Comparison of ENCODE assay signal across 8 cellular contexts in the genomic region with DNA sequence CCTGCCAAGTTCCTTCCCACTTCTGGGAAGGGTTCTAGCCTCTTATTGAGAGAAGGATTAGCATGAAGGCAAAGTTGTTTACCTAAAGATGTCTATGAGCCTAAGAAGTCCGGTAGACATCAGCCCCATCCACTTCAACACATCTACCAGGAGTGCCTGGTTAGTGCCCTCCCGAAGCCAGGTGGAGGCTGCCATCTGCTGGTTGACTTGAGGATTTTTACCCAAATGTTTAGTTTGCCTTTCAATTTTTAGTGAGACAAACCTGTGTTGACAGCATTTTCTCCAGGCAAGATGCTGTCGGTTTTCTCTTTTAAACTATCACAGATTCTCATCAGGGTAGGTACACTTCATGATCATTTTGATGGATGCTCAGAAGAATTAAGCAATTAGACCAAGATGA.
DNase-seq lines count a peak whose midpoint lies in the region; ATAC-seq, FAIRE-seq and TF ChIP-seq lines count a peak whose summit lies in the region.

No MANE protein-coding gene starts in this region.

- POLR2A ChIA-PET in IMR-90 (lab: Charles Lee; ENCODE audit: unreplicated experiment) = no interaction called here
- POLR2A ChIA-PET in naive thymus-derived CD4-positive, alpha-beta T cell (lab: Charles Lee) = interaction anchor here (0.6 to 1.7 kb wide), 2 partner anchors 276 to 333 kb away, joined by 4 to 5 read pairs; a partner anchor contains a TSS

- H2BK20ac ChIP-seq in IMR-90 (ENCODE audit: low read depth, low read length) = peak overlapping the region; percentile 47; the same call in 1 of the 2 replicates

- no peak overlapping the region for H3K56ac ChIP-seq in IMR-90 (ENCODE audit: extremely low read depth, insufficient read depth, low read length)

- H3K36me3 ChIP-seq in IMR-90 (ENCODE audit: control insufficient read depth, insufficient read depth, low read length) (no peaks in the 10 kb centered on the region), OCI-LY3 (replicated peaks; ENCODE audit: low read depth, low read length) (no peaks in the 10 kb centered on the region)
- no peaks in the 10 kb centered on the region for H3K36me3 ChIP-seq in naive thymus-derived CD4-positive, alpha-beta T cell (ENCODE audit: control insufficient read depth in 2 of 3, insufficient read depth in 3 of 3, low read length in 3 of 3)

- no peak overlapping the region for H2BK120ac ChIP-seq in IMR-90 (ENCODE audit: low read depth, low read length)

- H3K9ac ChIP-seq in IMR-90 (ENCODE audit: low read depth, low read length) (no peak overlapping the region), OCI-LY3 (ENCODE audit: low read length) (no peak overlapping the region)

- H4K5ac ChIP-seq in IMR-90 (ENCODE audit: low read depth, low read length) = no peak overlapping the region

- no CpG with 5 or more reads among the region's 3 CpGs for WGBS in IMR-90 (ENCODE audit: extremely low coverage in 2 of 2, insufficient read length in 1 of 2), 2 experiments

- H3K4me1 ChIP-seq in IMR-90 (ENCODE audit: control insufficient read depth, insufficient read depth, low read length) (peaks cover 10% of the 10 kb centered on the region), OCI-LY3 (ENCODE audit: low read length) (peaks cover 13% of the 10 kb centered on the region)
- peaks cover 0 to 4% of the 10 kb centered on the region in 2 donors for H3K4me1 ChIP-seq in naive thymus-derived CD4-positive, alpha-beta T cell (ENCODE audit: control insufficient read depth in 2 of 2, insufficient read depth in 2 of 2, low read length in 2 of 2)

- no peak overlapping the region for H4K8ac ChIP-seq in IMR-90 (ENCODE audit: low read depth in 2 of 2, low read length in 2 of 2)

- H3K36me3 Mint-ChIP-seq in naive thymus-derived CD4-positive, alpha-beta T cell = peaks cover 0 to 15% (median 0%) of the 10 kb centered on the region in 5 donors

- FAIRE-seq in A204.1 (lab: Jason Lieb, UNC) = peak; percentile 11

- intact Hi-C loops in IMR-90 (cut with micrococcal nuclease) = loop anchor here (1.0 to 10.0 kb wide), 6 partner anchors 103 to 579 kb away; no protein-coding TSS in a partner anchor
- intact Hi-C loops in naive thymus-derived CD4-positive, alpha-beta T cell (cut with micrococcal nuclease) = loop anchor here (1.0 to 10.0 kb wide), 16 partner anchors 23 to 1651 kb away; a partner anchor contains a TSS

- DNase-seq in IMR-90 (peak; percentile 82), activated T-cell treated with anti-CD3 and anti-CD28 coated beads for 1 hour (ENCODE audit: low read depth) (peak; percentile 72)
- peak; percentile 57 to 84 (median 79) for DNase-seq in naive thymus-derived CD4-positive, alpha-beta T cell
- peak; percentile 57 to 67 for DNase-seq in stimulated activated CD8-positive, alpha-beta memory T cell treated with anti-CD3 and anti-CD28 coated beads, Interleukin-7, amount 100 ng/mL, for 4 hours (ENCODE audit: low read depth in 2 of 2)

- no peak overlapping the region for H3K4me2 ChIP-seq in IMR-90 (ENCODE audit: low read depth, low read length)
- no peak overlapping the region; the same call in 1 of the 2 replicates for H3K4me2 ChIP-seq in OCI-LY3 (ENCODE audit: low read length)

- H2AFZ ChIP-seq in IMR-90 (replicated peaks; ENCODE audit: low read length, poor library complexity) (no peak overlapping the region), OCI-LY3 (ENCODE audit: low read depth, low read length) (no peak overlapping the region)

- H3K18ac ChIP-seq in IMR-90 (ENCODE audit: low read depth, low read length) = no peak overlapping the region

- no peak overlapping the region for H2AK5ac ChIP-seq in IMR-90 (ENCODE audit: low read depth, low read length)

- no peaks in the 10 kb centered on the region for H4K20me1 ChIP-seq in IMR-90 (ENCODE audit: insufficient read depth, low read length)
- H4K20me1 ChIP-seq in OCI-LY3 (ENCODE audit: insufficient read depth, low read length) = 0 out of 2 replicates have a peak, but pooled peaks cover 4% of the 10 kb centered on the region

- H3K4me3 ChIP-seq in IMR-90 (ENCODE audit: insufficient read depth, low read depth, low read length) = no peak overlapping the region
- H3K4me3 ChIP-seq in OCI-LY3 (ENCODE audit: low read length) = no peak overlapping the region
- no peak overlapping the region for H3K4me3 ChIP-seq in naive thymus-derived CD4-positive, alpha-beta T cell (ENCODE audit: low read length)

- H3K27ac ChIP-seq in IMR-90 (ENCODE audit: insufficient read depth, low read length) (no peak overlapping the region), OCI-LY3 (ENCODE audit: low read length) (no peak overlapping the region)
- no peak overlapping the region for H3K27ac ChIP-seq in naive thymus-derived CD4-positive, alpha-beta T cell (ENCODE audit: low read depth, low read length)

- H3K4me3 Mint-ChIP-seq in naive thymus-derived CD4-positive, alpha-beta T cell = peak overlapping the region in 1 of 10 donors; percentile 24

- TF ChIP-seq CTCF in IMR-90 (conservative IDR thresholded peaks at IDR 0.05; ENCODE audit: low read depth, low read length) = peak; percentile 91
- peak; percentile 89 for TF ChIP-seq CTCF in OCI-LY3 (IDR thresholded peaks at IDR 0.05; ENCODE audit: low read depth, low read length)

- no peak overlapping the region for H3K4ac ChIP-seq in IMR-90 (ENCODE audit: low read depth, low read length)

- TF ChIP-seq POLR2A in IMR-90 (IDR thresholded peaks at IDR 0.05; ENCODE audit: low read depth, low read length) = peak; percentile 53; the same call in 1 of the 2 replicates

- H3K27me3 ChIP-seq in IMR-90 (ENCODE audit: control insufficient read depth, insufficient read depth, low read length) = peaks cover 5% of the 10 kb centered on the region
- H3K27me3 ChIP-seq in OCI-LY3 (ENCODE audit: low read depth, low read length) = peaks cover 84% of the 10 kb centered on the region
- no peaks in the 10 kb centered on the region for H3K27me3 ChIP-seq in naive thymus-derived CD4-positive, alpha-beta T cell (ENCODE audit: control insufficient read depth in 2 of 2, insufficient read depth in 2 of 2, low read length in 2 of 2)

- ATAC-seq in GM18519 (IDR thresholded peaks at IDR 0.05; ENCODE audit: low FRiP score, unreplicated experiment) (peak; percentile 60), IMR-90 (ENCODE audit: low read depth) (peak; percentile 45), esophagus mucosa (peak; percentile 70)
- peak; percentile 88 for ATAC-seq in naive thymus-derived CD4-positive, alpha-beta T cell

- H3K4me1 Mint-ChIP-seq in naive thymus-derived CD4-positive, alpha-beta T cell = peaks cover 5 to 59% (median 12%) of the 10 kb centered on the region in 7 donors

- H3K79me1 ChIP-seq in IMR-90 (ENCODE audit: low read depth in 1 of 2, low read length in 2 of 2) = no peaks in the 10 kb centered on the region

- in situ Hi-C loops in IMR-90 (cut with MboI; ENCODE audit: low sequenced_read_pairs) = loop anchor here (5.0 to 10.0 kb wide), 6 partner anchors 102 to 599 kb away; no protein-coding TSS in a partner anchor

- no peaks in the 10 kb centered on the region for H3K79me2 ChIP-seq in OCI-LY3 (ENCODE audit: low read length)

- TF ChIP-seq RAD21 in IMR-90 (IDR thresholded peaks at IDR 0.05; ENCODE audit: low read length) = peak; percentile 98

- H3K9me3 Mint-ChIP-seq in naive thymus-derived CD4-positive, alpha-beta T cell = no peaks in the 10 kb centered on the region

- H4K91ac ChIP-seq in IMR-90 (ENCODE audit: insufficient read depth, low read depth, low read length) = no peak overlapping the region

- H2BK15ac ChIP-seq in IMR-90 (ENCODE audit: low read depth, low read length) = no peak overlapping the region

- peak overlapping the region in 2 of 9 donors; percentile 12 to 79 for H3K27ac Mint-ChIP-seq in naive thymus-derived CD4-positive, alpha-beta T cell

- BruUV-seq in IMR-90 (replicated peaks; lab: Mats Ljungman, UMichigan) = no TSS peak

- peaks cover 8% of the 10 kb centered on the region; the same call in 1 of the 2 replicates for H3K9me1 ChIP-seq in IMR-90 (ENCODE audit: insufficient read depth, low read length)

- no peak overlapping the region for H2AK9ac ChIP-seq in IMR-90 (replicated peaks; ENCODE audit: low read depth, low read length, poor library complexity)

- no peaks in the 10 kb centered on the region for H3K9me3 ChIP-seq in IMR-90 (ENCODE audit: control insufficient read depth, insufficient read depth, low read length)
- H3K9me3 ChIP-seq in OCI-LY3 (ENCODE audit: insufficient read depth, low read length) = no peaks in the 10 kb centered on the region
- no peaks in the 10 kb centered on the region for H3K9me3 ChIP-seq in naive thymus-derived CD4-positive, alpha-beta T cell (ENCODE audit: control insufficient read depth in 2 of 3, low read length in 3 of 3)

- H3K27me3 Mint-ChIP-seq in naive thymus-derived CD4-positive, alpha-beta T cell = peaks cover 4 to 14% (median 7%) of the 10 kb centered on the region in 5 donors

- CTCF ChIA-PET in IMR-90 (lab: Yijun Ruan, JAX) = interaction anchor here (0.6 to 1.0 kb wide), 10 partner anchors 25 to 868 kb away, joined by 3 to 7 read pairs (median 3); no protein-coding TSS in a partner anchor
- CTCF ChIA-PET in naive thymus-derived CD4-positive, alpha-beta T cell (lab: Charles Lee) = interaction anchor here (0.7 to 7.2 kb wide), 15 partner anchors 9 to 609 kb away, joined by 3 to 49 read pairs (median 4); a partner anchor contains a TSS

- no peak overlapping the region for H3K23ac ChIP-seq in IMR-90 (ENCODE audit: low read depth, low read length)

- no peak overlapping the region for H2BK5ac ChIP-seq in IMR-90 (ENCODE audit: low read depth, low read length, poor library complexity, severe bottlenecking)

- dilution Hi-C loops in IMR-90 (cut with HindIII; ENCODE audit: low sequenced_read_pairs, unreplicated experiment) = no loop called here

- no peak overlapping the region for H3K14ac ChIP-seq in IMR-90 (replicated peaks; ENCODE audit: low read depth, low read length)

TF ChIP-seq in IMR-90, 13 proteins besides CTCF, POLR2A, EP300 and RAD21:
- TF ChIP-seq MAZ (IDR thresholded peaks at IDR 0.05; ENCODE audit: borderline replicate concordance, low read depth, low read length) (no peak), SMC3 (IDR thresholded peaks at IDR 0.05; ENCODE audit: low read depth, low read length) (peak; percentile 98)
